In the genomic region with DNA sequence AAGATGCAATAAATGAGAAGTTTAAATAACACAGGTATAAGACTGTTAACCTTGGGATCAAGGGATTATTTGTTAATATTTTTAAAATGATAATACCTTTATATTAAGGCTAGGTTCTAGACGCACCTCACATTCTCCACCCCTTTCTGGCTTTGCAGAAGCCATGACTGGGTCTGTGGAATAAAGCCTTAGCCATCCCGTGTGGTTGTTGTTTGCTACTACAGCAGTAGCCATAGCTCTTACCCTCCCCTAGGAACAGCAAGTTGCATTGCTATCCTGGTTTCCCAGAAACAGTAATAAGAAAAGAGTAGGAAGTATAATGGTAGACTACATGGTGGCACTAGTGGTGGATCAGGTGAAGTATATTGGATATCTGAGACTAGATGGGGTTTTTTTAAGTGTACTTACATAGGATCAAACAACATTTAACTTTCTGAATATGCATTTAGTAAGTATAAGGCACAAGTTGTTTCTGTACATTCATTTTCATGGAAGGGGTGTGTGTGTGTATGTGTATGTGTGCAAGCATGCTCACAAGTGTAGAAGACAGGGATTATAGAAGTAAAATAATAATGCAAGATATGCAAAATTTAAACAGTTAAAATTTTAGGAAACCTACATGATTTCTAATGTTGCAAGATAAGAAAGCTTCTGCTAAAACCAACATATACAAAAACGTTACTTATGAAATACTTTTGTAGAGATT, we compare ENCODE assay signal across 17 cellular contexts.
A peak's percentile ranks its signal among the peaks of the same experiment; 100 is the strongest.
DNase-seq lines count a peak whose midpoint lies in the region; ATAC-seq, FAIRE-seq and TF ChIP-seq lines count a peak whose summit lies in the region.
"Had no signal": no experiment of that assay in that cellular context is flagged by ENCODE, and none has a peak within 500 bp of the region (broad histone marks: within the 10 kb centered on the region; RNA-seq: fewer than 3 reads in every experiment).

No MANE protein-coding gene starts in this region.

- no peak for ATAC-seq in SK-N-SH treated with all-trans-retinoic acid at 6 μM for 48 hours
- ATAC-seq: natural killer cell treated with Interleukin-12 subunit alpha and Interleukin-12 subunit beta and Interleukin-15 and Interleukin-18, amount 100 ng/mL, for 72 hours; stimulated activated memory B cell treated with anti-CD40 and anti-IgM and Interleukin-4, amounts not matched to agents 10 μg/mL and 1 μg/mL and 100 μg/mL, for 72 hours had no signal

- H3K9me2 ChIP-seq in SK-N-SH = no peaks in the 10 kb centered on the region

- POLR2A ChIA-PET in SK-N-SH (lab: Yijun Ruan, JAX) = no interaction called here

- TF ChIP-seq RAD21 in SK-N-SH (IDR thresholded peaks at IDR 0.05; ENCODE audit: low read length) = no peak

- no peak overlapping the region for H3K27ac ChIP-seq in SK-N-SH (ENCODE audit: low read depth in 2 of 2, low read length in 1 of 2)
- no peak overlapping the region for H3K27ac ChIP-seq in caudate nucleus (ENCODE audit: low read depth, low read length)
- H3K27ac ChIP-seq: tibial artery had no signal

- H3K9me3 ChIP-seq in SK-N-SH (no peaks in the 10 kb centered on the region), adipocyte (ENCODE audit: control insufficient read depth, low read length) (no peaks in the 10 kb centered on the region)
- H3K9me3 ChIP-seq: tibial artery had no signal

- H3K36me3 ChIP-seq in SK-N-SH (replicated peaks in 1 of 2; ENCODE audit: control insufficient read depth in 1 of 2, insufficient read depth in 2 of 2, low read length in 1 of 2) (no peaks in the 10 kb centered on the region), adipocyte (ENCODE audit: control insufficient read depth, insufficient read depth, low read length, severe bottlenecking) (no peaks in the 10 kb centered on the region)
- H3K36me3 ChIP-seq: tibial artery had no signal

- no peaks in the 10 kb centered on the region for H3K27me3 ChIP-seq in SK-N-SH (ENCODE audit: insufficient read depth)
- H3K27me3 ChIP-seq in adipocyte (replicated peaks; ENCODE audit: control insufficient read depth, insufficient read depth, low read length) = no peaks in the 10 kb centered on the region
- H3K27me3 ChIP-seq: tibial artery had no signal

- FAIRE-seq in urothelium cell line (lab: Jason Lieb, UNC) = no peak
- FAIRE-seq: GM18507 had no signal

- H2AFZ ChIP-seq in SK-N-SH (ENCODE audit: low read depth) = no peak overlapping the region

- CTCF ChIA-PET in SK-N-SH (lab: Yijun Ruan, JAX) = interaction anchor here (1.0 kb wide), 1 partner anchor 27 kb away, joined by 3 read pairs; no protein-coding TSS in a partner anchor

- no peak overlapping the region for H3K4me2 ChIP-seq in SK-N-SH

- H3K4me1 ChIP-seq in SK-N-SH (ENCODE audit: control insufficient read depth in 1 of 2, insufficient read depth in 2 of 2, low read depth in 1 of 2, low read length in 1 of 2) (no peaks in the 10 kb centered on the region; a peak in 1 of 4 replicates), adipocyte (ENCODE audit: control insufficient read depth, insufficient read depth, low read length) (peaks cover 32% of the 10 kb centered on the region)

- H3K79me2 ChIP-seq in SK-N-SH (ENCODE audit: insufficient read depth) = no peaks in the 10 kb centered on the region

- no peaks in the 10 kb centered on the region for H4K20me1 ChIP-seq in SK-N-SH (ENCODE audit: insufficient read depth)

- H3K4me3 ChIP-seq in SK-N-SH (ENCODE audit: low read depth in 2 of 2, low read length in 1 of 2) = no peak overlapping the region
- peak overlapping the region; percentile 55 for H3K4me3 ChIP-seq in adipocyte (ENCODE audit: low read length)
- H3K4me3 ChIP-seq: tibial artery had no signal

- no peak for TF ChIP-seq EP300 in SK-N-SH (IDR thresholded peaks at IDR 0.05; ENCODE audit: borderline replicate concordance in 1 of 2, low read depth in 1 of 2, low read length in 1 of 2)

- H3K9ac ChIP-seq in SK-N-SH (no peak overlapping the region), adipocyte (ENCODE audit: low read length) (no peak overlapping the region)

- H3F3A ChIP-seq in SK-N-SH (replicated peaks; ENCODE audit: insufficient read depth) = no peaks in the 10 kb centered on the region

- DNase-seq in SK-N-SH (peak; percentile 12), adipocyte (ENCODE audit: low read depth) (no peak), iPS DF 4.7 (ENCODE audit: extremely low read depth, low spot score) (peak; percentile 5), urothelium cell line (ENCODE audit: low spot score) (peak; percentile 10), caudate nucleus (lab: John Stamatoyannopoulos, UW) (no peak), NCI-H1417 (lab: John Stamatoyannopoulos, UW) (no peak)
- DNase-seq in activated T-cell treated with anti-CD3 and anti-CD28 coated beads, Interleukin-2, amount 50 U/mL, for 1 hour = no peak
- DNase-seq: activated CD4-positive, alpha-beta T cell treated with anti-CD3 and anti-CD28 coated beads, Interleukin-2, amount 50 U/mL, for 1 hour; activated naive CD4-positive, alpha-beta T cell treated with Interleukin-2 at 50 U/mL for 16 hours; DMS79 treated with DMSO at 0.1 percent for 48 hours; erythroblast; NCI-H748 treated with DMSO at 0.1 percent for 48 hours; tibial artery had no signal

- 34% methylated on average over 3 of the region's 3 CpGs for WGBS in SK-N-SH (ENCODE audit: low lambda C conversion rate)

- no peak for TF ChIP-seq CTCF in SK-N-SH (IDR thresholded peaks at IDR 0.05)

TF ChIP-seq in SK-N-SH, 30 proteins besides CTCF, POLR2A, EP300 and RAD21:
- TF ChIP-seq CHD2 (IDR thresholded peaks at IDR 0.05; ENCODE audit: low read length, partially characterized antibody) (no peak), MXI1 (IDR thresholded peaks at IDR 0.05; ENCODE audit: low read depth, low read length) (no peak), ELF1 (IDR thresholded peaks at IDR 0.05) (no peak), JUND (IDR thresholded peaks at IDR 0.05) (no peak), SMC3 (IDR thresholded peaks at IDR 0.05; ENCODE audit: low read depth, low read length) (no peak), RXRA (IDR thresholded peaks at IDR 0.05; ENCODE audit: borderline replicate concordance, low read depth) (no peak), RCOR1 (IDR thresholded peaks at IDR 0.05; ENCODE audit: low read length) (no peak)

TF ChIP-seq in SK-N-SH treated with all-trans-retinoic acid at 6 μM for 48 hours, 23 proteins besides CTCF, POLR2A, EP300 and RAD21 (continues in another document):
- TF ChIP-seq OSR1 (CRISPR knock-in tag; IDR thresholded peaks at IDR 0.05) (no peak), TCF4 (CRISPR knock-in tag; IDR thresholded peaks at IDR 0.05; ENCODE audit: borderline replicate concordance) (no peak), RARB (CRISPR knock-in tag; IDR thresholded peaks at IDR 0.05) (no peak), SNAI2 (CRISPR knock-in tag; IDR thresholded peaks at IDR 0.05) (no peak), CSDC2 (CRISPR knock-in tag; IDR thresholded peaks at IDR 0.05) (no peak), ISL1 (CRISPR knock-in tag; IDR thresholded peaks at IDR 0.05) (no peak)
- TF ChIP-seq, protein P1, sequence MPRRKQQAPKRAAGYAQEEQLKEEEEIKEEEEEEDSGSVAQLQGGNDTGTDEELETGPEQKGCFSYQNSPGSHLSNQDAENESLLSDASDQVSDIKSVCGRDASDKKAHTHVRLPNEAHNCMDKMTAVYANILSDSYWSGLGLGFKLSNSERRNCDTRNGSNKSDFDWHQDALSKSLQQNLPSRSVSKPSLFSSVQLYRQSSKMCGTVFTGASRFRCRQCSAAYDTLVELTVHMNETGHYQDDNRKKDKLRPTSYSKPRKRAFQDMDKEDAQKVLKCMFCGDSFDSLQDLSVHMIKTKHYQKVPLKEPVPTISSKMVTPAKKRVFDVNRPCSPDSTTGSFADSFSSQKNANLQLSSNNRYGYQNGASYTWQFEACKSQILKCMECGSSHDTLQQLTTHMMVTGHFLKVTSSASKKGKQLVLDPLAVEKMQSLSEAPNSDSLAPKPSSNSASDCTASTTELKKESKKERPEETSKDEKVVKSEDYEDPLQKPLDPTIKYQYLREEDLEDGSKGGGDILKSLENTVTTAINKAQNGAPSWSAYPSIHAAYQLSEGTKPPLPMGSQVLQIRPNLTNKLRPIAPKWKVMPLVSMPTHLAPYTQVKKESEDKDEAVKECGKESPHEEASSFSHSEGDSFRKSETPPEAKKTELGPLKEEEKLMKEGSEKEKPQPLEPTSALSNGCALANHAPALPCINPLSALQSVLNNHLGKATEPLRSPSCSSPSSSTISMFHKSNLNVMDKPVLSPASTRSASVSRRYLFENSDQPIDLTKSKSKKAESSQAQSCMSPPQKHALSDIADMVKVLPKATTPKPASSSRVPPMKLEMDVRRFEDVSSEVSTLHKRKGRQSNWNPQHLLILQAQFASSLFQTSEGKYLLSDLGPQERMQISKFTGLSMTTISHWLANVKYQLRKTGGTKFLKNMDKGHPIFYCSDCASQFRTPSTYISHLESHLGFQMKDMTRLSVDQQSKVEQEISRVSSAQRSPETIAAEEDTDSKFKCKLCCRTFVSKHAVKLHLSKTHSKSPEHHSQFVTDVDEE (CRISPR knock-in tag; IDR thresholded peaks at IDR 0.05) = no peak
- TF ChIP-seq, protein P2, sequence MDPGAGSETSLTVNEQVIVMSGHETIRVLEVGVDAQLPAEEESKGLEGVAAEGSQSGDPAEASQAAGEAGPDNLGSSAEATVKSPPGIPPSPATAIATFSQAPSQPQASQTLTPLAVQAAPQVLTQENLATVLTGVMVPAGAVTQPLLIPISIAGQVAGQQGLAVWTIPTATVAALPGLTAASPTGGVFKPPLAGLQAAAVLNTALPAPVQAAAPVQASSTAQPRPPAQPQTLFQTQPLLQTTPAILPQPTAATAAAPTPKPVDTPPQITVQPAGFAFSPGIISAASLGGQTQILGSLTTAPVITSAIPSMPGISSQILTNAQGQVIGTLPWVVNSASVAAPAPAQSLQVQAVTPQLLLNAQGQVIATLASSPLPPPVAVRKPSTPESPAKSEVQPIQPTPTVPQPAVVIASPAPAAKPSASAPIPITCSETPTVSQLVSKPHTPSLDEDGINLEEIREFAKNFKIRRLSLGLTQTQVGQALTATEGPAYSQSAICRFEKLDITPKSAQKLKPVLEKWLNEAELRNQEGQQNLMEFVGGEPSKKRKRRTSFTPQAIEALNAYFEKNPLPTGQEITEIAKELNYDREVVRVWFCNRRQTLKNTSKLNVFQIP (CRISPR knock-in tag; IDR thresholded peaks at IDR 0.05; ENCODE audit: borderline replicate concordance, low read depth) = no peak
- TF ChIP-seq, protein P3, sequence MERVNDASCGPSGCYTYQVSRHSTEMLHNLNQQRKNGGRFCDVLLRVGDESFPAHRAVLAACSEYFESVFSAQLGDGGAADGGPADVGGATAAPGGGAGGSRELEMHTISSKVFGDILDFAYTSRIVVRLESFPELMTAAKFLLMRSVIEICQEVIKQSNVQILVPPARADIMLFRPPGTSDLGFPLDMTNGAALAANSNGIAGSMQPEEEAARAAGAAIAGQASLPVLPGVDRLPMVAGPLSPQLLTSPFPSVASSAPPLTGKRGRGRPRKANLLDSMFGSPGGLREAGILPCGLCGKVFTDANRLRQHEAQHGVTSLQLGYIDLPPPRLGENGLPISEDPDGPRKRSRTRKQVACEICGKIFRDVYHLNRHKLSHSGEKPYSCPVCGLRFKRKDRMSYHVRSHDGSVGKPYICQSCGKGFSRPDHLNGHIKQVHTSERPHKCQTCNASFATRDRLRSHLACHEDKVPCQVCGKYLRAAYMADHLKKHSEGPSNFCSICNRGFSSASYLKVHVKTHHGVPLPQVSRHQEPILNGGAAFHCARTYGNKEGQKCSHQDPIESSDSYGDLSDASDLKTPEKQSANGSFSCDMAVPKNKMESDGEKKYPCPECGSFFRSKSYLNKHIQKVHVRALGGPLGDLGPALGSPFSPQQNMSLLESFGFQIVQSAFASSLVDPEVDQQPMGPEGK (CRISPR knock-in tag; IDR thresholded peaks at IDR 0.05; ENCODE audit: borderline replicate concordance) = no peak

Comparison
In these comparisons a context has a peak if more than half of its experiments do, and no peak if none do; other contexts are left out.
1. DNase-seq: peak in SK-N-SH (single experiment), iPS DF 4.7 (single experiment) and urothelium cell line (single experiment); none in adipocyte (single experiment), activated T-cell treated with anti-CD3 and anti-CD28 coated beads, Interleukin-2, amount 50 U/mL, for 1 hour (single experiment), caudate nucleus (0 of 61) and NCI-H1417 (0 of 3).